8 cellular contexts compared by ENCODE assay signal in the genomic region with DNA sequence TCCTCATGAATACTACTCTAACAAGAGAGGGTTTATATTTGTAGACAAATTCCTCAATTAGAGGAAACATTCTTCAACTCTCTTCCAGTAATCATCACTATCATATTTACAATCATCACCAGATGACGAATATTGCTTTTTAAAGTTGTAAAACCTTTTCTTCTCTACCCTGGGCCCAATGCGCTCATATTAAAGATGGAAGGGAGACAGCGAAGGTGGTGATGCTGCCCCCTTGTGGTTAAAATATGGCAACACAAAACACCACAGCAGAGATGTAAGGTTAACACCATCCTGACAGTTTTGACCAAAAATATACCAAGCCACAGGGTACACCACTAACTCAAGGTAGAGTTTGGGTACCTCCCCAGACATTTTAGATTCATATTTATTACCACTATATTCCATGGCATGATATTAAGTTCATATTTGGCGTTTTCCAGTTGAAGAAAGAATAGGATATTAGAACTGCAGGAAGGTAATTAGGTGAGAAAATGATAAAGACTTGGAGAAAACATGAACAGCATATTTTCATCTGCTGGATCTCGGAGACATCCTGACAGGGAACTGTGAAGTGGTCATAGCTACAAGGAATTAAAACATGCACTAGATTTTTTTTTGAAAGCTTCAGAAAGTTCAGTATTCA.
A peak's percentile ranks its signal among the peaks of the same experiment; 100 is the strongest.
DNase-seq lines count a peak whose midpoint lies in the region; ATAC-seq and TF ChIP-seq lines count a peak whose summit lies in the region.

No MANE protein-coding gene starts in this region.

- no peak overlapping the region for H3K4me2 ChIP-seq in SK-N-SH

- H3K36me3 ChIP-seq in SK-N-SH (replicated peaks in 1 of 2; ENCODE audit: control insufficient read depth in 1 of 2, insufficient read depth in 2 of 2, low read length in 1 of 2), result no peaks in the 10 kb centered on the region
- H3K36me3 ChIP-seq in lower lobe of right lung, result no peaks in the 10 kb centered on the region
- no peaks in the 10 kb centered on the region for H3K36me3 ChIP-seq in transverse colon

- H3K9me3 ChIP-seq in SK-N-SH, result no peaks in the 10 kb centered on the region
- H3K9me3 ChIP-seq in lower lobe of right lung, result no peaks in the 10 kb centered on the region
- H3K9me3 ChIP-seq in transverse colon, result no peaks in the 10 kb centered on the region

- TF ChIP-seq RAD21 in SK-N-SH (IDR thresholded peaks at IDR 0.05; ENCODE audit: low read length), result peak; percentile 69

- ATAC-seq in HG02885 (IDR thresholded peaks at IDR 0.05; ENCODE audit: poor library complexity, unreplicated experiment) (peak; percentile 79), lower lobe of right lung (peak; percentile 72 to 73)

- intact Hi-C loops in lower lobe of right lung (cut with DNase I) (no loop called here), transverse colon (cut with DNase I; ENCODE audit: low total_unique reads) (loop anchor here (10.0 kb wide), 1 partner anchor 339 kb away; no protein-coding TSS in a partner anchor)

- H3F3A ChIP-seq in SK-N-SH (replicated peaks; ENCODE audit: insufficient read depth), result no peaks in the 10 kb centered on the region

- H3K4me1 ChIP-seq in SK-N-SH (ENCODE audit: control insufficient read depth in 1 of 2, insufficient read depth in 2 of 2, low read depth in 1 of 2, low read length in 1 of 2), result no peaks in the 10 kb centered on the region
- H3K4me1 ChIP-seq in lower lobe of right lung, result no peaks in the 10 kb centered on the region
- H3K4me1 ChIP-seq in transverse colon, result no peaks in the 10 kb centered on the region

- CTCF ChIA-PET in SK-N-SH (lab: Yijun Ruan, JAX), result interaction anchor here (0.6 to 3.1 kb wide), 19 partner anchors 8 to 131 kb away, joined by 3 to 13 read pairs (median 5); no protein-coding TSS in a partner anchor

- H3K9me2 ChIP-seq in SK-N-SH, result no peaks in the 10 kb centered on the region

- H3K27ac ChIP-seq in SK-N-SH (ENCODE audit: low read depth in 2 of 2, low read length in 1 of 2) (no peak overlapping the region), caudate nucleus (ENCODE audit: low read depth, low read length) (peak overlapping the region; percentile 46), lower lobe of right lung (no peak overlapping the region), transverse colon (no peak overlapping the region)

- no peak for TF ChIP-seq EP300 in SK-N-SH (IDR thresholded peaks at IDR 0.05; ENCODE audit: borderline replicate concordance in 1 of 2, low read depth in 1 of 2, low read length in 1 of 2)
- TF ChIP-seq EP300 in transverse colon (IDR thresholded peaks at IDR 0.05; ENCODE audit: low read depth), result no peak

- no peak overlapping the region for H3K9ac ChIP-seq in SK-N-SH

- H3K27me3 ChIP-seq in SK-N-SH (ENCODE audit: insufficient read depth), result no peaks in the 10 kb centered on the region
- no peaks in the 10 kb centered on the region for H3K27me3 ChIP-seq in lower lobe of right lung (ENCODE audit: low read depth)
- no peaks in the 10 kb centered on the region for H3K27me3 ChIP-seq in transverse colon

- TF ChIP-seq POLR2A in transverse colon (IDR thresholded peaks at IDR 0.05), result no peak

- DNase-seq in NOMO-1 (lab: John Stamatoyannopoulos, UW; ENCODE audit: unreplicated experiment in 2 of 2) (peak; percentile 0 to 19), NOMO-1 treated with dmso at 0.1 percent for 144 hours (lab: John Stamatoyannopoulos, UW; ENCODE audit: unreplicated experiment) (no peak), SK-N-SH (peak; percentile 41), caudate nucleus (lab: John Stamatoyannopoulos, UW) (peak in 4 of 61 donors; percentile 0 to 4 (median 2)), lower lobe of right lung (no peak), transverse colon (peak; percentile 22), GM19240 (ENCODE audit: insufficient read length, low spot score) (no peak)

- in situ Hi-C loops in transverse colon (cut with MboI; ENCODE audit: low pct_ligation_motif_present in 1 of 4, low pct_unique_long_range_greater_than_20kb in 1 of 4, low sequenced_read_pairs in 3 of 4), result no loop called here

- no peaks in the 10 kb centered on the region; the same call in 1 of the 2 replicates for H4K20me1 ChIP-seq in SK-N-SH (ENCODE audit: insufficient read depth)

- POLR2A ChIA-PET in SK-N-SH (lab: Yijun Ruan, JAX), result no interaction called here

- H3K79me2 ChIP-seq in SK-N-SH (ENCODE audit: insufficient read depth), result no peaks in the 10 kb centered on the region

- H2AFZ ChIP-seq in SK-N-SH (ENCODE audit: low read depth), result no peak overlapping the region

- 28% methylated on average over 5 of the region's 5 CpGs for WGBS in SK-N-SH (ENCODE audit: low lambda C conversion rate)
- 24 to 38% methylated on average over 1 to 5 of the region's 5 CpGs for WGBS in transverse colon (ENCODE audit: low coverage in 1 of 2), 2 donors

- H3K4me3 ChIP-seq in SK-N-SH (ENCODE audit: low read depth in 2 of 2, low read length in 1 of 2) (no peak overlapping the region), lower lobe of right lung (no peak overlapping the region), transverse colon (no peak overlapping the region)

- TF ChIP-seq CTCF in SK-N-SH (IDR thresholded peaks at IDR 0.05) (peak; percentile 88), lower lobe of right lung (IDR thresholded peaks at IDR 0.05) (peak; percentile 63), transverse colon (IDR thresholded peaks at IDR 0.05) (peak; percentile 39 to 66 (median 52))

TF ChIP-seq in SK-N-SH, 30 proteins besides CTCF, POLR2A, EP300 and RAD21:
- peak; percentile 76 for TF ChIP-seq SMC3 (IDR thresholded peaks at IDR 0.05; ENCODE audit: low read depth, low read length)
- TF ChIP-seq YY1 (IDR thresholded peaks at IDR 0.05; ENCODE audit: low read depth), result no peak

Comparison
In these comparisons a context has a peak if more than half of its experiments do, and no peak if none do; other contexts are left out.
1. DNase-seq: peak in NOMO-1 (2 of 2), SK-N-SH (single experiment) and transverse colon (single experiment); none in NOMO-1 treated with dmso at 0.1 percent for 144 hours (single experiment), lower lobe of right lung (single experiment) and GM19240 (single experiment).
2. Peak in every context shown above with its lines, with median percentiles within 50 percentile points of each other: CTCF ChIP-seq.